ENCODE assay signal across 8 cellular contexts in the genomic region with DNA sequence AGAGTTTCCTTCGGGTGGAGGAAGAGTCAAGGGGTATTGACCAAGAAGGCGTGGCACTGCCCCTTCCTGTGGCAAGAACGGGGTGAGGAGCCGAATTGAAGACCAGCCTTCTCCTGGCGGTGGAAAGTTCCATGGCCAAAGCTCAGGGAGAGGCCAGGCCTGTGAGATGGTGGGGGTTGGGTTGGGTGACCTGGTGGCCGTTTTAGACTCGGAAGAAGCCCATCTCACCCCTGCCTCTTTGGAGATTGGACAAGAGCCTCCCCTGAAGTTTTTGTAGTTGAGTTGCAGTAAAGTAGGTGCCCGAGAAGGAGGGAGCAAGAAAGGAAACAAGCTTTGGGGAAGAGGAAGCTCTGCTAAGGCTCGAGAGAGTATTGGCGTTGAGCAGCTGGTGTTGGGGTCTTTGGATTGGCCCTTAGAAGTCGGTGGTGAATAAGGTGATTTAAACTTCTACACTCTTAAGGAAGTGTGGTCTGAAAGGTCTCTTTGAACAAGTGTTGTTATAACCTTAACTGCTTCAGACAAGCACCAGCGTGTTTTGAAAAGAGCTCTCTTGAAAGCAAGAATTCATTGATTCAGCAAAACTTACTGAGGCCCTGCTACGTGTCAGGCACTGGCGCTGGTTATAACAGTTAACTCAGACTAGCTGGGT. TPM values are rescaled to one million over a fixed set of nuclear protein-coding genes. Genes with fewer than 3 reads are reported as not detected.
DNase-seq lines count a peak whose midpoint lies in the region; ATAC-seq, FAIRE-seq and TF ChIP-seq lines count a peak whose summit lies in the region.

No MANE protein-coding gene starts in this region.

- H4K20me1 ChIP-seq in K562 (replicated peaks; ENCODE audit: control insufficient read depth, insufficient read depth, low read length), result no peaks in the 10 kb centered on the region

- in situ Hi-C loops in K562 (cut with MboI), result no loop called here

- H3K27me3 ChIP-seq in K562 (ENCODE audit: control insufficient read depth in 2 of 2, insufficient read depth in 2 of 2, low read length in 2 of 2) (no peaks in the 10 kb centered on the region), left lung (peaks cover 0 to 10% of the 10 kb centered on the region in 2 donors), thymus (ENCODE audit: control insufficient read depth, insufficient read depth) (no peaks in the 10 kb centered on the region), MG63 (no peaks in the 10 kb centered on the region)

- no TSS peak for BruUV-seq in K562 (replicated peaks; lab: Mats Ljungman, UMichigan)

- H3K4me2 ChIP-seq in A549, result peak overlapping the region; percentile 76
- H3K4me2 ChIP-seq in K562 (ENCODE audit: insufficient read depth, low read length), result no peak overlapping the region

- H3K36me3 ChIP-seq in KOPT-K1 (ENCODE audit: insufficient read depth, low read length), result no peaks in the 10 kb centered on the region
- H3K36me3 ChIP-seq in K562 (ENCODE audit: control insufficient read depth, insufficient read depth, low read length), result no peaks in the 10 kb centered on the region
- H3K36me3 ChIP-seq in left lung, result no peaks in the 10 kb centered on the region
- no peaks in the 10 kb centered on the region for H3K36me3 ChIP-seq in thymus (ENCODE audit: control insufficient read depth, insufficient read depth)
- H3K36me3 ChIP-seq in MG63, result no peaks in the 10 kb centered on the region

- no peaks in the 10 kb centered on the region for H3K9me3 ChIP-seq in A549
- H3K9me3 ChIP-seq in KOPT-K1 (ENCODE audit: insufficient read depth, low read length, poor library complexity, severe bottlenecking), result no peaks in the 10 kb centered on the region
- H3K9me3 ChIP-seq in K562 (replicated peaks; ENCODE audit: control insufficient read depth, insufficient read depth, low read depth, low read length), result no peaks in the 10 kb centered on the region
- no peaks in the 10 kb centered on the region for H3K9me3 ChIP-seq in left lung
- no peaks in the 10 kb centered on the region for H3K9me3 ChIP-seq in thymus (ENCODE audit: control insufficient read depth)
- H3K9me3 ChIP-seq in MG63, result no peaks in the 10 kb centered on the region

- no peak for TF ChIP-seq EP300 in A549 (IDR thresholded peaks at IDR 0.05)
- TF ChIP-seq EP300 in K562 (IDR thresholded peaks at IDR 0.05; ENCODE audit: low read length), result no peak

- TF ChIP-seq CTCF in A549 (IDR thresholded peaks at IDR 0.05) (no peak), K562 (IDR thresholded peaks at IDR 0.05 in 2 of 3, conservative IDR thresholded peaks at IDR 0.05 in 1 of 3; ENCODE audit: insufficient read depth in 2 of 3, low read depth in 1 of 3, low read length in 3 of 3) (no peak), left lung (IDR thresholded peaks at IDR 0.05) (no peak)

- no peaks in the 10 kb centered on the region for H3K9me1 ChIP-seq in K562 (ENCODE audit: control insufficient read depth, insufficient read depth, low read length)

- FAIRE-seq in A549 (lab: Jason Lieb, UNC) (peak; percentile 99), K562 (lab: Jason Lieb, UNC) (no peak)

- peak overlapping the region; percentile 72 for H2AFZ ChIP-seq in K562 (ENCODE audit: low read depth, low read length)

- H3K4me1 ChIP-seq in A549 (peaks cover 65% of the 10 kb centered on the region), K562 (replicated peaks in 1 of 2; ENCODE audit: control insufficient read depth in 2 of 2, insufficient read depth in 2 of 2, low read length in 2 of 2) (peaks cover 37 to 48% of the 10 kb centered on the region in 2 experiments), left lung (peaks cover 14 to 55% of the 10 kb centered on the region in 2 donors), thymus (ENCODE audit: control insufficient read depth, insufficient read depth, low read length) (peaks cover 23% of the 10 kb centered on the region)

- POLR2A ChIA-PET in A549 (lab: Yijun Ruan, JAX), result interaction anchor here (1.1 to 8.8 kb wide), 7 partner anchors 10 to 55 kb away, joined by 3 to 127 read pairs (median 7); a partner anchor contains a TSS
- POLR2A ChIA-PET in K562 (lab: Yijun Ruan, JAX), result interaction anchor here (0.7 to 1.7 kb wide), 3 partner anchors 11 to 17 kb away, joined by 4 to 5 read pairs (median 4); no protein-coding TSS in a partner anchor

- ATAC-seq in A549, result peak; percentile 36 to 60
- ATAC-seq in K562, result no peak
- ATAC-seq in left lung, result peak; percentile 28

- DNase-seq in A549 (ENCODE audit: low read depth in 1 of 2, low spot score in 1 of 2) (peak; percentile 86 to 87), K562 (ENCODE audit: extremely low read depth in 1 of 4, low spot score in 3 of 4) (no peak), left lung (peak in 1 of 2 donors; percentile 62), SHP77 treated with DMSO at 0.1 percent for 48 hours (lab: John Stamatoyannopoulos, UW) (no peak), MG63 (no peak), SKM-1 treated with dmso at 0.1 percent for 144 hours (lab: John Stamatoyannopoulos, UW; ENCODE audit: unreplicated experiment) (no peak)

- no peak for TF ChIP-seq RAD21 in A549 (conservative IDR thresholded peaks at IDR 0.05 in 1 of 2, IDR thresholded peaks at IDR 0.05 in 1 of 2)
- no peak for TF ChIP-seq RAD21 in K562 (CRISPR knock-in tag; conservative IDR thresholded peaks at IDR 0.05 in 1 of 2, IDR thresholded peaks at IDR 0.05 in 1 of 2)

- no peaks in the 10 kb centered on the region for H3K79me2 ChIP-seq in K562 (ENCODE audit: control insufficient read depth, insufficient read depth, low read length)

- CTCF ChIA-PET in A549 (lab: Yijun Ruan, JAX) (interaction anchor here (0.5 to 18.2 kb wide), 19 partner anchors 8 to 367 kb away, joined by 3 to 259 read pairs (median 9); a partner anchor contains a TSS), K562 (lab: Yijun Ruan, JAX; ENCODE audit: low intra/inter-chr PET ratio) (no interaction called here)

- intact Hi-C loops in K562 (cut with micrococcal nuclease) (no loop called here), left lung (cut with DNase I) (no loop called here)

- TF ChIP-seq POLR2A in A549 (IDR thresholded peaks at IDR 0.05; ENCODE audit: low read length) (peak; percentile 28; the same call in 1 of the 2 replicates), K562 (conservative IDR thresholded peaks at IDR 0.05) (no peak)

- H3K9ac ChIP-seq in K562 (ENCODE audit: insufficient read depth in 1 of 2, low read depth in 2 of 2, low read length in 2 of 2), result peak overlapping the region in 1 of 2 experiments; percentile 21; a peak in 1 of 4 replicates

- H3K27ac ChIP-seq in A549, result peak overlapping the region; percentile 89 to 91
- H3K27ac ChIP-seq in KOPT-K1 (ENCODE audit: low read depth, low read length, poor library complexity, severe bottlenecking), result peak overlapping the region; percentile 55
- no peak overlapping the region; the same call in 1 of the 3 replicates for H3K27ac ChIP-seq in K562 (ENCODE audit: extremely low read depth, low read depth, low read length)
- H3K27ac ChIP-seq in left lung, result peak overlapping the region; percentile 85 to 92
- peak overlapping the region; percentile 80 for H3K27ac ChIP-seq in thymus (ENCODE audit: low read depth)

- H3K4me3 ChIP-seq in A549 (peak overlapping the region; percentile 67), K562 (no peak overlapping the region), left lung (peak overlapping the region; percentile 64 to 73), thymus (ENCODE audit: low read length) (peak overlapping the region; percentile 59), MG63 (no peak overlapping the region)

- WGBS in A549 (ENCODE audit: missing lambda C conversion rate), result 11% methylated on average over 14 of the region's 14 CpGs
- WGBS in K562 (ENCODE audit: insufficient coverage, low coverage, missing lambda C conversion rate), result 80% methylated on average over 10 of the region's 14 CpGs
- 8% methylated on average over 14 of the region's 14 CpGs for WGBS in thymus

RNA-seq across cellular contexts. Expression of a gene that starts 1.0 kb away (rescaled TPM):
- polyA plus RNA-seq in A549 (2011; rRNA removed) (343 and 425 TPM in 2 replicates), A549 (2017; fragmentation: RNase III; extraction: RNeasy Plus Mini Kit Qiagen cat#74134 plus additional on column Dnase treatment) (244 to 296 TPM (median 291 TPM) in 3 replicates), K562 (2011; rRNA removed) (4.5 and 4.6 TPM in 2 replicates), K562 (2014; fragmentation: Illumina TruSeq; extraction: Trizol) (3.6 and 4.4 TPM in 2 replicates), K562 (2014; fragmentation: Nextera tagmentation; extraction: Ambion mirVana) (1 to 10 TPM; 3.4 to 4.1 TPM), K562 (2014; rRNA removed) (0.93 and 1.6 TPM in 2 replicates), thymus (253 TPM)
- 347 and 383 TPM in 2 replicates for polyA plus RNA-seq in A549 (2012; cell fraction: cytosol; rRNA removed)
- 348 and 443 TPM in 2 replicates for polyA plus RNA-seq in A549 (2012; cell fraction: nucleus; rRNA removed)
- polyA minus RNA-seq in A549 (2011; rRNA and poly(A)+ RNA removed), result 154 and 156 TPM in 2 replicates
- total RNA-seq in K562 (2011; cell fraction: chromatin; rRNA removed; ENCODE audit: low replicate concordance), result 0.49 and 2.1 TPM in 2 replicates
- total RNA-seq in K562 (2011; cell fraction: nucleolus; rRNA removed), result 1.7 and 3.2 TPM in 2 replicates
- 0.73 and 4.7 TPM in 2 replicates for total RNA-seq in K562 (2011; cell fraction: nucleoplasm; rRNA removed)
- total RNA-seq in K562 (2014; rRNA removed) (1.0 and 3.5 TPM in 2 replicates), K562 (2014; rRNA removed; fragmentation: Illumina TruSeq; extraction: Trizol) (0.38 and 0.84 TPM in 2 replicates), K562 (2015; rRNA removed; fragmentation: Illumina TruSeq; extraction: Trizol) (0.65 and 1.4 TPM in 2 replicates), K562 (2021) (1.9 and 2.1 TPM in 2 replicates), left lung (100 to 1,000 TPM; 206 to 317 TPM)
- polyA plus RNA-seq in K562 (2011; cell fraction: cytosol; rRNA removed), result 3.5 and 6.8 TPM in 2 replicates
- polyA plus RNA-seq in K562 (2011; cell fraction: nucleus; rRNA removed), result 3.8 and 4.9 TPM in 2 replicates
- 0.69 and 1.3 TPM in 2 replicates for polyA plus RNA-seq in K562 (2012)
- 1.9 and 3.0 TPM in 2 replicates for polyA minus RNA-seq in K562 (2011; rRNA and poly(A)+ RNA removed)
- 4.6 TPM in 1 of 2 replicates, not detected in the other for polyA minus RNA-seq in K562 (2011; cell fraction: cytosol; rRNA and poly(A)+ RNA removed)
- 0.40 and 2.0 TPM in 2 replicates for polyA minus RNA-seq in K562 (2011; cell fraction: nucleus; rRNA and poly(A)+ RNA removed)
- total RNA-seq in MG63 (2014; rRNA removed; shearing (Covaris generic); ENCODE audit: low replicate concordance), result 1.8 and 7.7 TPM in 2 replicates

RNA-seq across cellular contexts. Expression of a gene that starts 9.2 kb away (rescaled TPM):
- 14.6 and 30.5 TPM in 2 replicates for polyA plus RNA-seq in A549 (2011; rRNA removed)
- polyA plus RNA-seq in A549 (2012; cell fraction: cytosol; rRNA removed), result 281 and 324 TPM in 2 replicates
- 99.6 and 180 TPM in 2 replicates for polyA plus RNA-seq in A549 (2012; cell fraction: nucleus; rRNA removed)
- 88.6 to 99.6 TPM (median 99.5 TPM) in 3 replicates for polyA plus RNA-seq in A549 (2017; fragmentation: RNase III; extraction: RNeasy Plus Mini Kit Qiagen cat#74134 plus additional on column Dnase treatment)
- 2.9 and 3.1 TPM in 2 replicates for polyA minus RNA-seq in A549 (2011; rRNA and poly(A)+ RNA removed)
- total RNA-seq in K562 (2011; cell fraction: chromatin; rRNA removed; ENCODE audit: low replicate concordance), result 6.6 and 11.8 TPM in 2 replicates
- total RNA-seq in K562 (2011; cell fraction: nucleolus; rRNA removed), result 9.3 and 13.7 TPM in 2 replicates
- 11.6 and 12.5 TPM in 2 replicates for total RNA-seq in K562 (2011; cell fraction: nucleoplasm; rRNA removed)
- total RNA-seq in K562 (2014; rRNA removed), result 60.7 and 74.0 TPM in 2 replicates
- 0.80 and 1.7 TPM in 2 replicates for total RNA-seq in K562 (2014; rRNA removed; fragmentation: Illumina TruSeq; extraction: Trizol)
- 6.5 and 7.5 TPM in 2 replicates for total RNA-seq in K562 (2015; rRNA removed; fragmentation: Illumina TruSeq; extraction: Trizol)
- 107 TPM in 2 replicates for total RNA-seq in K562 (2021)
- 24.7 and 26.4 TPM in 2 replicates for polyA plus RNA-seq in K562 (2011; rRNA removed)
- 41.0 and 143 TPM in 2 replicates for polyA plus RNA-seq in K562 (2011; cell fraction: cytosol; rRNA removed)
- 21.3 and 32.8 TPM in 2 replicates for polyA plus RNA-seq in K562 (2011; cell fraction: nucleus; rRNA removed)
- polyA plus RNA-seq in K562 (2012), result 67.8 and 104 TPM in 2 replicates
- 12.1 and 31.5 TPM in 2 replicates for polyA plus RNA-seq in K562 (2014; fragmentation: Illumina TruSeq; extraction: Trizol)
- 1 to 10 TPM in 1 of 2 experiments, under 1 TPM in 1; 0.44 to 1.1 TPM for polyA plus RNA-seq in K562 (2014; fragmentation: Nextera tagmentation; extraction: Ambion mirVana)
- polyA plus RNA-seq in K562 (2014; rRNA removed), result 179 and 181 TPM in 2 replicates
- polyA minus RNA-seq in K562 (2011; rRNA and poly(A)+ RNA removed), result 1.6 and 1.9 TPM in 2 replicates
- 10.9 and 22.5 TPM in 2 replicates for polyA minus RNA-seq in K562 (2011; cell fraction: cytosol; rRNA and poly(A)+ RNA removed)
- polyA minus RNA-seq in K562 (2011; cell fraction: nucleus; rRNA and poly(A)+ RNA removed), result 5.1 and 10.1 TPM in 2 replicates
- 10 to 100 TPM; 40.2 to 91.3 TPM for total RNA-seq in left lung
- 59.0 TPM for polyA plus RNA-seq in thymus
- 1.0 TPM in 1 of 2 replicates, not detected in the other for total RNA-seq in MG63 (2014; rRNA removed; shearing (Covaris generic); ENCODE audit: low replicate concordance)

RNA-seq across cellular contexts. Expression of a gene that starts 38.7 kb away (rescaled TPM):
- 197 and 302 TPM in 2 replicates for polyA plus RNA-seq in A549 (2011; rRNA removed)
- polyA plus RNA-seq in A549 (2012; cell fraction: cytosol; rRNA removed), result 1,004 and 1,085 TPM in 2 replicates
- polyA plus RNA-seq in A549 (2012; cell fraction: nucleus; rRNA removed), result 520 and 541 TPM in 2 replicates
- polyA plus RNA-seq in A549 (2017; fragmentation: RNase III; extraction: RNeasy Plus Mini Kit Qiagen cat#74134 plus additional on column Dnase treatment), result 487 to 531 TPM (median 489 TPM) in 3 replicates
- 17.0 and 21.4 TPM in 2 replicates for polyA minus RNA-seq in A549 (2011; rRNA and poly(A)+ RNA removed)
- not detected in 2 replicates for total RNA-seq in K562 (2011; cell fraction: chromatin; rRNA removed; ENCODE audit: low replicate concordance)
- total RNA-seq in K562 (2011; cell fraction: nucleolus; rRNA removed), result not detected in 2 replicates
- total RNA-seq in K562 (2011; cell fraction: nucleoplasm; rRNA removed), result not detected in 2 replicates
- not detected in 2 replicates for total RNA-seq in K562 (2014; rRNA removed)
- total RNA-seq in K562 (2014; rRNA removed; fragmentation: Illumina TruSeq; extraction: Trizol), result not detected in 2 replicates
- not detected in 2 replicates for total RNA-seq in K562 (2015; rRNA removed; fragmentation: Illumina TruSeq; extraction: Trizol)
- total RNA-seq in K562 (2021), result not detected in 2 replicates
- not detected in 2 replicates for polyA plus RNA-seq in K562 (2011; rRNA removed)
- polyA plus RNA-seq in K562 (2011; cell fraction: cytosol; rRNA removed), result 0.57 TPM in 1 of 2 replicates, not detected in the other
- not detected in 2 replicates for polyA plus RNA-seq in K562 (2011; cell fraction: nucleus; rRNA removed)
- 0.29 TPM in 1 of 2 replicates, not detected in the other for polyA plus RNA-seq in K562 (2012)
- polyA plus RNA-seq in K562 (2014; fragmentation: Illumina TruSeq; extraction: Trizol), result not detected in 2 replicates
- not detected for polyA plus RNA-seq in K562 (2014; fragmentation: Nextera tagmentation; extraction: Ambion mirVana)
- polyA plus RNA-seq in K562 (2014; rRNA removed), result 3.2 TPM in 1 of 2 replicates, not detected in the other
- polyA minus RNA-seq in K562 (2011; rRNA and poly(A)+ RNA removed), result not detected in 2 replicates
- not detected in 2 replicates for polyA minus RNA-seq in K562 (2011; cell fraction: cytosol; rRNA and poly(A)+ RNA removed)
- polyA minus RNA-seq in K562 (2011; cell fraction: nucleus; rRNA and poly(A)+ RNA removed), result 0.81 TPM in 1 of 2 replicates, not detected in the other
- 100 to 1,000 TPM in 1 of 2 donors, 10 to 100 TPM in 1; 63.2 to 120 TPM for total RNA-seq in left lung
- polyA plus RNA-seq in thymus, result 93.6 TPM
- not detected in 2 replicates for total RNA-seq in MG63 (2014; rRNA removed; shearing (Covaris generic); ENCODE audit: low replicate concordance)

RNA-seq across cellular contexts. Expression of a gene that starts 41.3 kb away (rescaled TPM):
- polyA plus RNA-seq in A549 (2011; rRNA removed) (1.3 and 2.1 TPM in 2 replicates), A549 (2017; fragmentation: RNase III; extraction: RNeasy Plus Mini Kit Qiagen cat#74134 plus additional on column Dnase treatment) (4.4 to 6.8 TPM (median 5.3 TPM) in 3 replicates), K562 (2011; rRNA removed) (3.1 and 3.6 TPM in 2 replicates), K562 (2014; fragmentation: Illumina TruSeq; extraction: Trizol) (3.8 and 5.0 TPM in 2 replicates), K562 (2014; fragmentation: Nextera tagmentation; extraction: Ambion mirVana) (under 1 TPM; 0.10 to 0.29 TPM), K562 (2014; rRNA removed) (4.2 and 5.5 TPM in 2 replicates), thymus (0.09 TPM)
- 5.0 and 5.1 TPM in 2 replicates for polyA plus RNA-seq in A549 (2012; cell fraction: cytosol; rRNA removed)
- 11.4 and 12.1 TPM in 2 replicates for polyA plus RNA-seq in A549 (2012; cell fraction: nucleus; rRNA removed)
- 1.6 and 2.8 TPM in 2 replicates for polyA minus RNA-seq in A549 (2011; rRNA and poly(A)+ RNA removed)
- total RNA-seq in K562 (2011; cell fraction: chromatin; rRNA removed; ENCODE audit: low replicate concordance), result 5.0 and 8.4 TPM in 2 replicates
- total RNA-seq in K562 (2011; cell fraction: nucleolus; rRNA removed), result 4.9 and 7.2 TPM in 2 replicates
- total RNA-seq in K562 (2011; cell fraction: nucleoplasm; rRNA removed), result 5.0 and 6.9 TPM in 2 replicates
- total RNA-seq in K562 (2014; rRNA removed) (4.1 and 4.6 TPM in 2 replicates), K562 (2014; rRNA removed; fragmentation: Illumina TruSeq; extraction: Trizol) (1.1 and 1.6 TPM in 2 replicates), K562 (2015; rRNA removed; fragmentation: Illumina TruSeq; extraction: Trizol) (2.2 and 2.3 TPM in 2 replicates), K562 (2021) (5.7 and 6.2 TPM in 2 replicates), left lung (under 1 TPM; 0.39 to 0.79 TPM)
- 5.9 and 11.0 TPM in 2 replicates for polyA plus RNA-seq in K562 (2011; cell fraction: cytosol; rRNA removed)
- 5.7 and 8.6 TPM in 2 replicates for polyA plus RNA-seq in K562 (2011; cell fraction: nucleus; rRNA removed)
- 1.1 and 3.6 TPM in 2 replicates for polyA plus RNA-seq in K562 (2012)
- polyA minus RNA-seq in K562 (2011; rRNA and poly(A)+ RNA removed), result 2.2 and 2.6 TPM in 2 replicates
- 1.0 and 2.2 TPM in 2 replicates for polyA minus RNA-seq in K562 (2011; cell fraction: cytosol; rRNA and poly(A)+ RNA removed)
- 2.0 and 2.7 TPM in 2 replicates for polyA minus RNA-seq in K562 (2011; cell fraction: nucleus; rRNA and poly(A)+ RNA removed)
- total RNA-seq in MG63 (2014; rRNA removed; shearing (Covaris generic); ENCODE audit: low replicate concordance), result 6.9 and 7.0 TPM in 2 replicates

RNA-seq across cellular contexts. Expression of a gene that starts 50.4 kb away (rescaled TPM):
- polyA plus RNA-seq in A549 (2011; rRNA removed) (75.5 and 88.1 TPM in 2 replicates), A549 (2017; fragmentation: RNase III; extraction: RNeasy Plus Mini Kit Qiagen cat#74134 plus additional on column Dnase treatment) (87.5 to 104 TPM (median 100 TPM) in 3 replicates), K562 (2011; rRNA removed) (400 and 618 TPM in 2 replicates), K562 (2014; fragmentation: Illumina TruSeq; extraction: Trizol) (323 and 490 TPM in 2 replicates), K562 (2014; fragmentation: Nextera tagmentation; extraction: Ambion mirVana) (10 to 100 TPM in 1 of 2 experiments, 1 to 10 TPM in 1; 8.5 to 84.7 TPM), K562 (2014; rRNA removed) (586 and 617 TPM in 2 replicates), thymus (46.6 TPM)
- 225 and 320 TPM in 2 replicates for polyA plus RNA-seq in A549 (2012; cell fraction: cytosol; rRNA removed)
- polyA plus RNA-seq in A549 (2012; cell fraction: nucleus; rRNA removed), result 303 and 382 TPM in 2 replicates
- polyA minus RNA-seq in A549 (2011; rRNA and poly(A)+ RNA removed), result 75.2 and 83.9 TPM in 2 replicates
- 108 and 422 TPM in 2 replicates for total RNA-seq in K562 (2011; cell fraction: chromatin; rRNA removed; ENCODE audit: low replicate concordance)
- 844 and 880 TPM in 2 replicates for total RNA-seq in K562 (2011; cell fraction: nucleolus; rRNA removed)
- 389 and 454 TPM in 2 replicates for total RNA-seq in K562 (2011; cell fraction: nucleoplasm; rRNA removed)
- total RNA-seq in K562 (2014; rRNA removed) (397 and 458 TPM in 2 replicates), K562 (2014; rRNA removed; fragmentation: Illumina TruSeq; extraction: Trizol) (92.4 and 102 TPM in 2 replicates), K562 (2015; rRNA removed; fragmentation: Illumina TruSeq; extraction: Trizol) (213 and 217 TPM in 2 replicates), K562 (2021) (329 and 345 TPM in 2 replicates), left lung (10 to 100 TPM; 52.0 to 59.6 TPM)
- 1,022 and 1,984 TPM in 2 replicates for polyA plus RNA-seq in K562 (2011; cell fraction: cytosol; rRNA removed)
- polyA plus RNA-seq in K562 (2011; cell fraction: nucleus; rRNA removed), result 645 and 781 TPM in 2 replicates
- polyA plus RNA-seq in K562 (2012), result 339 and 566 TPM in 2 replicates
- polyA minus RNA-seq in K562 (2011; rRNA and poly(A)+ RNA removed), result 79.0 and 123 TPM in 2 replicates
- 183 and 249 TPM in 2 replicates for polyA minus RNA-seq in K562 (2011; cell fraction: cytosol; rRNA and poly(A)+ RNA removed)
- polyA minus RNA-seq in K562 (2011; cell fraction: nucleus; rRNA and poly(A)+ RNA removed), result 64.5 and 82.9 TPM in 2 replicates
- 192 and 294 TPM in 2 replicates for total RNA-seq in MG63 (2014; rRNA removed; shearing (Covaris generic); ENCODE audit: low replicate concordance)

Comparison
In these comparisons a context has a peak if more than half of its experiments do, and no peak if none do; other contexts are left out.
1. DNase-seq: peak in A549 (2 of 2); none in K562 (0 of 4), SHP77 treated with DMSO at 0.1 percent for 48 hours (single experiment), MG63 (single experiment) and SKM-1 treated with dmso at 0.1 percent for 144 hours (single experiment).
2. H3K4me3 ChIP-seq: peak in A549 (single experiment), left lung (2 of 2) and thymus (single experiment); none in K562 (single experiment) and MG63 (single experiment).
3. RNA of a gene that starts 1.0 kb away (total RNA-seq): 206 to 317 TPM in left lung; 1.8 to 7.7 TPM in MG63 and 0.38 to 4.7 TPM in K562; every median in the first group is over 10 times any median in the second.
4. RNA of a gene that starts 38.7 kb away (total RNA-seq): 63.2 to 120 TPM in left lung; not detected in K562 and not detected in MG63; every median in the first group is over 10 times any median in the second.